Comparison of ENCODE assay signal across 10 cellular contexts in genomic region chr6:41373919-41374617, GRCh38. TPM values are rescaled to one million over a fixed set of nuclear protein-coding genes. Genes with fewer than 3 reads are reported as not detected.
DNase-seq lines count a peak whose midpoint lies in the region; ATAC-seq lines count a peak whose summit lies in the region.
"Had no signal": no experiment of that assay in that cellular context is flagged by ENCODE, and none has a peak within 500 bp of the region (broad histone marks: within the 10 kb centered on the region; RNA-seq: fewer than 3 reads in every experiment).

No MANE protein-coding gene starts in this region.

- peak overlapping the region; percentile 51 for H2BK15ac ChIP-seq in neuronal stem cell (ENCODE audit: low read length)

- H3K18ac ChIP-seq in neuronal stem cell (ENCODE audit: low read length) = peak overlapping the region; percentile 79

- H3K27me3 ChIP-seq in neuronal stem cell (ENCODE audit: control insufficient read depth in 3 of 3, insufficient read depth in 3 of 3, low read depth in 1 of 3, low read length in 3 of 3) = peaks cover 56 to 99% (median 98%) of the 10 kb centered on the region in 3 experiments

- H3K9me3 ChIP-seq in neuronal stem cell (replicated peaks in 1 of 2; ENCODE audit: control insufficient read depth in 2 of 2, insufficient read depth in 1 of 2, low read depth in 1 of 2, low read length in 2 of 2) = peaks cover 0 to 3% of the 10 kb centered on the region in 2 donors
- H3K9me3 ChIP-seq: A549 had no signal

- peak overlapping the region; percentile 12 for H3K23ac ChIP-seq in neuronal stem cell (ENCODE audit: low read depth, low read length, poor library complexity)

- DNase-seq in NCI-H1092 treated with DMSO at 0.1 percent for 48 hours (lab: John Stamatoyannopoulos, UW) (peak; percentile 24), NCI-H1092 (lab: John Stamatoyannopoulos, UW) (no peak), NCI-H146 (lab: John Stamatoyannopoulos, UW) (peak; percentile 73), ecto neural progenitor cell (ENCODE audit: low spot score) (peak; percentile 67), neuronal stem cell (ENCODE audit: low spot score) (peak; percentile 56)
- DNase-seq: T1000 had no signal

- H2AK5ac ChIP-seq in neuronal stem cell (ENCODE audit: low read depth, low read length) = peak overlapping the region; percentile 74

- H3K4ac ChIP-seq in neuronal stem cell (ENCODE audit: low read length) = no peak overlapping the region

- H3K27ac ChIP-seq in neuronal stem cell (replicated peaks; ENCODE audit: low read length) = no peak overlapping the region

- H3K4me1 ChIP-seq in neuronal stem cell (ENCODE audit: control insufficient read depth in 2 of 2, insufficient read depth in 1 of 2, low read depth in 1 of 2, low read length in 2 of 2) = peaks cover 31 to 32% of the 10 kb centered on the region in 2 donors

- H4K8ac ChIP-seq in neuronal stem cell (ENCODE audit: low read depth, low read length) = no peak overlapping the region

- no peak overlapping the region for H2BK120ac ChIP-seq in neuronal stem cell (ENCODE audit: low read depth, low read length)

- ATAC-seq in GM19463 (IDR thresholded peaks at IDR 0.05; ENCODE audit: unreplicated experiment) = no peak
- ATAC-seq in GM19023 (IDR thresholded peaks at IDR 0.05; ENCODE audit: unreplicated experiment) = no peak
- ATAC-seq in GM21423 (IDR thresholded peaks at IDR 0.05; ENCODE audit: unreplicated experiment) = no peak
- ATAC-seq: A549 had no signal

- no peak overlapping the region for H3K14ac ChIP-seq in neuronal stem cell (ENCODE audit: low read length)

- peak overlapping the region; percentile 37 for H2AFZ ChIP-seq in neuronal stem cell (ENCODE audit: low read length)

- no peaks in the 10 kb centered on the region for H3K36me3 ChIP-seq in neuronal stem cell (replicated peaks in 1 of 2; ENCODE audit: control insufficient read depth in 2 of 2, insufficient read depth in 2 of 2, low read length in 2 of 2)

- no peak overlapping the region for H2BK12ac ChIP-seq in neuronal stem cell (ENCODE audit: low read length)

- H2BK5ac ChIP-seq in neuronal stem cell (ENCODE audit: low read length) = no peak overlapping the region

- peak overlapping the region; percentile 28 for H3K4me2 ChIP-seq in neuronal stem cell (ENCODE audit: insufficient read depth, low read length, poor library complexity, severe bottlenecking)

- no CpG with 5 or more reads among the region's 65 CpGs for WGBS in neuronal stem cell (ENCODE audit: extremely low coverage in 2 of 2, insufficient read length in 2 of 2, insufficient replicate concordance in 1 of 2), 2 donors

- H3K9ac ChIP-seq in neuronal stem cell (ENCODE audit: low read depth, low read length, poor library complexity) = no peak overlapping the region

- peak overlapping the region in 1 of 2 donors; percentile 36 for H3K4me3 ChIP-seq in neuronal stem cell (ENCODE audit: low read length in 2 of 2)

- no peak overlapping the region for H4K91ac ChIP-seq in neuronal stem cell (ENCODE audit: low read depth, low read length, poor library complexity)

- H3K79me1 ChIP-seq in neuronal stem cell (ENCODE audit: low read depth, low read length) = no peaks in the 10 kb centered on the region

RNA-seq across cellular contexts. Expression of gene NCR2, which starts 38.7 kb away (rescaled TPM):
- not detected for polyA plus RNA-seq in neuronal stem cell (2013, experiment 1 of 2)
- not detected for polyA plus RNA-seq in neuronal stem cell (2013, experiment 2 of 2)
- polyA plus RNA-seq: A549 had no signal
